Comparison of ENCODE assay signal across 8 cellular contexts in the genomic region with DNA sequence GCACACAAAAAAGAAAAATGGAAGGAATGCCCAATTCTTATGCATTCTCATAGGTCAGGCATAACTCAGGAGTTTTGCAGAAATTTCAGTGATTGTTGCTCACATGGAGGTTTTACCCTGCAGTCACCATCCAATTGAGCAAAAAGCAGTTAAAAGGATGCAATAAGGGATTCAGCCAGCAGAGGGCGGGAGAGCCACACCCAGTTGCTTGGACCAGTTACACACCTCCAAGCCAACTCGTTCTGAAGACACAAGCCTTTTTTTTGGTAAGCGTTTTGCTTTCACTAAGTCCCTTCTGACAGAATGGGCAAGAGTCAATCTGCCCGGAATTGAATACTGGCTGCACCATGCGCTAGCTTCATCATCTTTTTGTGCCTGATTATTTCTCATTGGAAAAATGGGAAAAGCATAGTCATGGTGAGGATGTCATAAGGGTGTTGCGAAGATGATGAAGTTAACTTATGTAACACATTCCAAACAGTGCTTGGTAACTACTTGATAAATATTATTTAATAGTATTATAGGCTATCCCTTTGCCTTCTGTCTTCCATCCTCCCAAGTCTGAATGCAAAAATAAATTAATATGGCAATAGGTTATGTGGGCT.
DNase-seq lines count a peak whose midpoint lies in the region; ATAC-seq, FAIRE-seq and TF ChIP-seq lines count a peak whose summit lies in the region.

No MANE protein-coding gene starts in this region.

- peak; percentile 80 for ATAC-seq in GM21717 (IDR thresholded peaks at IDR 0.05; ENCODE audit: unreplicated experiment)

- no peaks in the 10 kb centered on the region for H3K36me3 ChIP-seq in tibial artery

- TF ChIP-seq CTCF in foreskin fibroblast (IDR thresholded peaks at IDR 0.05; ENCODE audit: low read depth, low read length) (peak; percentile 88), tibial artery (IDR thresholded peaks at IDR 0.05) (peak; percentile 76 to 86)

- no peak for FAIRE-seq in RCC 7860 (lab: Jason Lieb, UNC)

- no peak overlapping the region for H3K27ac ChIP-seq in tibial artery

- H3K4me1 ChIP-seq in tibial artery: no peaks in the 10 kb centered on the region

- H3K27me3 ChIP-seq in tibial artery: no peaks in the 10 kb centered on the region

- H3K4me3 ChIP-seq in foreskin fibroblast (ENCODE audit: low read depth in 1 of 2, low read length in 2 of 2) (no peak overlapping the region), tibial artery (no peak overlapping the region)

- intact Hi-C loops in tibial artery (cut with DNase I; ENCODE audit: low total_unique reads): no loop called here

- DNase-seq in ELR (ENCODE audit: low read depth) (peak; percentile 47), HuH-7 (ENCODE audit: low spot score) (peak; percentile 59), RCC 7860 (ENCODE audit: low spot score) (peak; percentile 26), foreskin fibroblast (peak; percentile 51 to 88), nucleus accumbens (lab: John Stamatoyannopoulos, UW) (peak in 48 of 56 donors; percentile 1 to 84 (median 36)), tibial artery (peak; percentile 51 to 67)
- DNase-seq in activated T-helper 1 cell treated with anti-CD3 and anti-CD28 coated beads, Interleukin-2, amount 50 U/mL, for 16 hours (ENCODE audit: low read depth in 1 of 2, low spot score in 1 of 2): peak; percentile 14 to 17

- no peaks in the 10 kb centered on the region for H3K9me3 ChIP-seq in tibial artery

Comparison
In these comparisons a context has a peak if more than half of its experiments do, and no peak if none do; other contexts are left out.
1. DNase-seq: peak in every context shown above with its lines; median percentile 70 in foreskin fibroblast; 59 in HuH-7; 59 in tibial artery; 47 in ELR; 36 in nucleus accumbens; 26 in RCC 7860; 16 in activated T-helper 1 cell treated with anti-CD3 and anti-CD28 coated beads, Interleukin-2, amount 50 U/mL, for 16 hours.